Comparison of ENCODE assay signal across 13 cellular contexts in genomic region chr1:161100534-161100933, GRCh38. TPM values are rescaled to one million over a fixed set of nuclear protein-coding genes. Genes with fewer than 3 reads are reported as not detected.
A peak's percentile ranks its signal among the peaks of the same experiment; 100 is the strongest.
DNase-seq lines count a peak whose midpoint lies in the region; ATAC-seq and TF ChIP-seq lines count a peak whose summit lies in the region.
"Had no signal": no experiment of that assay in that cellular context is flagged by ENCODE, and none has a peak within 500 bp of the region (broad histone marks: within the 10 kb centered on the region; RNA-seq: fewer than 3 reads in every experiment).

No MANE protein-coding gene starts in this region.

- peaks cover 16% of the 10 kb centered on the region for H3K4me1 Mint-ChIP-seq in nephron
- peaks cover 40% of the 10 kb centered on the region for H3K4me1 Mint-ChIP-seq in activated T-cell treated with anti-CD3 and anti-CD28 coated beads, Interleukin-2, amount 50 U/mL, for 72 hours (ENCODE audit: low read depth)

- no peak overlapping the region for H3K27ac Mint-ChIP-seq in nephron
- no peak overlapping the region for H3K27ac Mint-ChIP-seq in activated T-cell treated with anti-CD3 and anti-CD28 coated beads, Interleukin-2, amount 50 U/mL, for 72 hours
- H3K27ac Mint-ChIP-seq: HFFc6 had no signal

- DNase-seq in cardiac septum (ENCODE audit: low spot score), result peak; percentile 9
- no peak for DNase-seq in left cardiac atrium
- DNase-seq in adipocyte (ENCODE audit: low read depth), result no peak
- DNase-seq in activated T-cell treated with anti-CD3 and anti-CD28 coated beads, Interleukin-2, amount 50 U/mL, for 72 hours, result no peak
- DNase-seq in NCI-H2171 treated with DMSO at 0.1 percent for 48 hours (lab: John Stamatoyannopoulos, UW), result no peak
- no peak for DNase-seq in G401 (ENCODE audit: low spot score)
- DNase-seq: 8988T; CD4-positive, alpha-beta memory T cell; DMS79; HCEC 1CT; HFFc6 had no signal

- peaks cover 7% of the 10 kb centered on the region for H3K27me3 Mint-ChIP-seq in nephron (ENCODE audit: low read depth)
- no peaks in the 10 kb centered on the region for H3K27me3 Mint-ChIP-seq in activated T-cell treated with anti-CD3 and anti-CD28 coated beads, Interleukin-2, amount 50 U/mL, for 72 hours (ENCODE audit: low read depth)

- H3K9ac ChIP-seq in adipocyte (ENCODE audit: low read length), result peak overlapping the region; percentile 41
- H3K9ac ChIP-seq: BLaER1 treated with 17β-estradiol and CSF1 and Interleukin-3, amounts not matched to agents 10 nM and 100 nM had no signal

- peak overlapping the region in 2 of 3 experiments; percentile 61 to 88 for H3K4me3 Mint-ChIP-seq in nephron
- H3K4me3 Mint-ChIP-seq in activated T-cell treated with anti-CD3 and anti-CD28 coated beads, Interleukin-2, amount 50 U/mL, for 72 hours, result no peak overlapping the region
- H3K4me3 Mint-ChIP-seq: HFFc6 had no signal

- in situ Hi-C loops in G401 (cut with HindIII; ENCODE audit: low sequenced_read_pairs), result no loop called here

- H3K36me3 Mint-ChIP-seq in nephron (ENCODE audit: low read depth), result peaks cover 23% of the 10 kb centered on the region
- peaks cover 5 to 7% of the 10 kb centered on the region in 2 donors for H3K36me3 Mint-ChIP-seq in activated T-cell treated with anti-CD3 and anti-CD28 coated beads, Interleukin-2, amount 50 U/mL, for 72 hours (ENCODE audit: insufficient read depth in 2 of 2)

- H3K9me3 Mint-ChIP-seq in nephron, result no peaks in the 10 kb centered on the region
- H3K9me3 Mint-ChIP-seq in activated T-cell treated with anti-CD3 and anti-CD28 coated beads, Interleukin-2, amount 50 U/mL, for 72 hours, result no peaks in the 10 kb centered on the region
- H3K9me3 Mint-ChIP-seq: HFFc6 had no signal

- H3K4me1 ChIP-seq in adipocyte (ENCODE audit: control insufficient read depth, insufficient read depth, low read length), result peaks cover 71% of the 10 kb centered on the region

- ATAC-seq in left cardiac atrium, result no peak
- ATAC-seq in activated T-cell treated with anti-CD3 and anti-CD28 coated beads, Interleukin-2, amount 50 U/mL, for 72 hours (replicated peaks in 1 of 2), result no peak

- peaks cover 29% of the 10 kb centered on the region for H3K36me3 ChIP-seq in adipocyte (ENCODE audit: control insufficient read depth, insufficient read depth, low read length, severe bottlenecking)

- intact Hi-C loops in cardiac septum (cut with DNase I), result loop anchor here (5.0 kb wide), 1 partner anchor 373 kb away; no protein-coding TSS in a partner anchor
- intact Hi-C loops in left cardiac atrium (cut with DNase I), result no loop called here

- H3K4me3 ChIP-seq in adipocyte (ENCODE audit: low read length), result no peak overlapping the region
- H3K4me3 ChIP-seq: BLaER1 treated with 17β-estradiol and CSF1 and Interleukin-3, amounts not matched to agents 10 nM and 100 nM had no signal

- no peaks in the 10 kb centered on the region for H3K9me3 ChIP-seq in adipocyte (ENCODE audit: control insufficient read depth, low read length)
- H3K9me3 ChIP-seq: BLaER1 treated with 17β-estradiol and CSF1 and Interleukin-3, amounts not matched to agents 10 nM and 100 nM had no signal

- no peak for TF ChIP-seq CTCF in nephron (IDR thresholded peaks at IDR 0.05; ENCODE audit: unreplicated experiment in 3 of 3)

- no peaks in the 10 kb centered on the region for H3K27me3 ChIP-seq in adipocyte (replicated peaks; ENCODE audit: control insufficient read depth, insufficient read depth, low read length)
- H3K27me3 ChIP-seq: BLaER1 treated with 17β-estradiol and CSF1 and Interleukin-3, amounts not matched to agents 10 nM and 100 nM had no signal

RNA-seq across cellular contexts. Expression of gene KLHDC9, which starts 2.4 kb away (rescaled TPM):
- 10.7 TPM for total RNA-seq in cardiac septum
- total RNA-seq in left cardiac atrium, result 1 to 10 TPM; 3.5 to 5.7 TPM
- 1 to 10 TPM; 5.7 to 7.1 TPM for total RNA-seq in activated T-cell treated with anti-CD3 and anti-CD28 coated beads, Interleukin-2, amount 50 U/mL, for 72 hours
- 6.3 and 7.1 TPM in 2 replicates for total RNA-seq in G401 (2014; rRNA removed; shearing (Covaris generic))

RNA-seq across cellular contexts. Expression of gene NECTIN4, which starts 11.2 kb away (rescaled TPM):
- total RNA-seq in cardiac septum (not detected), left cardiac atrium (under 1 TPM in 1 of 2 donors, not detected in 1; 0.08 TPM)
- under 1 TPM in 1 of 2 donors, not detected in 1; 0.31 TPM for total RNA-seq in activated T-cell treated with anti-CD3 and anti-CD28 coated beads, Interleukin-2, amount 50 U/mL, for 72 hours
- total RNA-seq in G401 (2014; rRNA removed; shearing (Covaris generic)), result 0.80 and 2.4 TPM in 2 replicates
- total RNA-seq: CD4-positive, alpha-beta memory T cell had no signal

RNA-seq across cellular contexts. Expression of gene PFDN2, which starts 17.3 kb away (rescaled TPM):
- 43.1 TPM for total RNA-seq in cardiac septum
- total RNA-seq in left cardiac atrium, result 10 to 100 TPM; 50.5 to 63.7 TPM
- 100 to 1,000 TPM; 117 to 122 TPM for total RNA-seq in activated T-cell treated with anti-CD3 and anti-CD28 coated beads, Interleukin-2, amount 50 U/mL, for 72 hours
- 17.5 and 20.8 TPM in 2 replicates for total RNA-seq in G401 (2014; rRNA removed; shearing (Covaris generic))

RNA-seq across cellular contexts. Expression of gene NIT1, which starts 17.4 kb away (rescaled TPM):
- total RNA-seq in cardiac septum (31.3 TPM), left cardiac atrium (10 to 100 TPM; 21.8 to 27.6 TPM)
- 10 to 100 TPM; 82.0 to 87.2 TPM for total RNA-seq in activated T-cell treated with anti-CD3 and anti-CD28 coated beads, Interleukin-2, amount 50 U/mL, for 72 hours
- total RNA-seq in G401 (2014; rRNA removed; shearing (Covaris generic)), result 19.4 and 22.3 TPM in 2 replicates

RNA-seq across cellular contexts. Expression of gene ARHGAP30, which starts 30.8 kb away (rescaled TPM):
- total RNA-seq in cardiac septum, result 2.6 TPM
- total RNA-seq in left cardiac atrium, result 10 to 100 TPM in 1 of 2 donors, 1 to 10 TPM in 1; 7.4 to 10.0 TPM
- total RNA-seq in activated T-cell treated with anti-CD3 and anti-CD28 coated beads, Interleukin-2, amount 50 U/mL, for 72 hours, result 100 to 1,000 TPM; 192 to 198 TPM
- total RNA-seq in G401 (2014; rRNA removed; shearing (Covaris generic)), result 0.10 TPM in 1 of 2 replicates, not detected in the other
- total RNA-seq: HFFc6 had no signal

Comparison
In these comparisons a context has a peak if more than half of its experiments do, and no peak if none do; other contexts are left out.
1. H3K4me3 Mint-ChIP-seq: peak in nephron (2 of 3); none in activated T-cell treated with anti-CD3 and anti-CD28 coated beads, Interleukin-2, amount 50 U/mL, for 72 hours (0 of 2).